21 cellular contexts compared by ENCODE assay signal in genomic region chr17:34639706-34640425, GRCh38.
DNase-seq lines count a peak whose midpoint lies in the region; ATAC-seq and TF ChIP-seq lines count a peak whose summit lies in the region.
"Had no signal": no experiment of that assay in that cellular context is flagged by ENCODE, and none has a peak within 500 bp of the region (broad histone marks: within the 10 kb centered on the region; RNA-seq: fewer than 3 reads in every experiment).

No MANE protein-coding gene starts in this region.

- no peak overlapping the region for H3K27ac ChIP-seq in transverse colon
- H3K27ac ChIP-seq: breast epithelium, heart right ventricle, left lung, neural progenitor cell, spleen, stomach, upper lobe of right lung had no signal

- ATAC-seq in GM18873 (IDR thresholded peaks at IDR 0.05; ENCODE audit: low FRiP score, unreplicated experiment) (no peak), HG02642 (IDR thresholded peaks at IDR 0.05; ENCODE audit: poor library complexity, unreplicated experiment) (no peak)
- ATAC-seq: heart right ventricle, left lung, upper lobe of right lung had no signal

- TF ChIP-seq EP300 in transverse colon (IDR thresholded peaks at IDR 0.05; ENCODE audit: low read depth) = no peak

- peaks cover 0 to 7% (median 3%) of the 10 kb centered on the region in 4 donors for H3K4me1 ChIP-seq in transverse colon
- H3K4me1 ChIP-seq: breast epithelium, neural progenitor cell had no signal

- no peaks in the 10 kb centered on the region for H3K9me3 ChIP-seq in transverse colon
- H3K9me3 ChIP-seq: breast epithelium, heart right ventricle, left lung, spleen, stomach, upper lobe of right lung had no signal

- H3K27me3 ChIP-seq in transverse colon = peaks cover 48% of the 10 kb centered on the region

- no peak for TF ChIP-seq CTCF in transverse colon (IDR thresholded peaks at IDR 0.05)

- H3K36me3 ChIP-seq in transverse colon = no peaks in the 10 kb centered on the region
- H3K36me3 ChIP-seq: breast epithelium, heart right ventricle, left lung, neural progenitor cell, spleen, stomach, upper lobe of right lung had no signal

- in situ Hi-C loops in transverse colon (cut with MboI; ENCODE audit: low pct_ligation_motif_present in 1 of 4, low pct_unique_long_range_greater_than_20kb in 1 of 4, low sequenced_read_pairs in 3 of 4) = loop anchor here in 3 of 4 donors (5.0 to 25.0 kb wide), 3 partner anchors 215 to 228 kb away; no protein-coding TSS in a partner anchor

- no peak for TF ChIP-seq POLR2A in transverse colon (IDR thresholded peaks at IDR 0.05)

- intact Hi-C loops in transverse colon (cut with DNase I; ENCODE audit: low total_unique reads) = no loop called here

- DNase-seq in NCI-H2029 (lab: John Stamatoyannopoulos, UW) (peak; percentile 52), NCI-H524 (lab: John Stamatoyannopoulos, UW) (peak; percentile 87 to 95), cerebellum (ENCODE audit: low spot score) (peak; percentile 86), superior temporal gyrus (ENCODE audit: extremely low spot score) (peak; percentile 69), transverse colon (no peak)
- DNase-seq: activated CD4-positive, alpha-beta T cell treated with anti-CD3 and anti-CD28 coated beads, Interleukin-2, amount 50 U/mL, for 4 hours; activated gamma-delta T cell; CD8-positive, alpha-beta memory T cell; DND-41; heart right ventricle; left lung; OCI-M1; Right ventricle myocardium superior; spleen; stimulated activated CD4-positive, alpha-beta T cell treated with anti-CD3 and anti-CD28 coated beads, Interleukin-4, amount 100 ng/mL, for 4 hours; stomach; upper lobe of right lung had no signal

- no peak overlapping the region for H3K4me3 ChIP-seq in transverse colon
- H3K4me3 ChIP-seq: breast epithelium, heart right ventricle, left lung, neural progenitor cell, spleen, stomach, upper lobe of right lung had no signal

- 33 to 79% methylated on average over 3 to 6 of the region's 6 CpGs for whole genome bisulfite sequencing in transverse colon (ENCODE audit: low coverage in 1 of 2), 2 donors
